12 cellular contexts compared by ENCODE assay signal in the genomic region with DNA sequence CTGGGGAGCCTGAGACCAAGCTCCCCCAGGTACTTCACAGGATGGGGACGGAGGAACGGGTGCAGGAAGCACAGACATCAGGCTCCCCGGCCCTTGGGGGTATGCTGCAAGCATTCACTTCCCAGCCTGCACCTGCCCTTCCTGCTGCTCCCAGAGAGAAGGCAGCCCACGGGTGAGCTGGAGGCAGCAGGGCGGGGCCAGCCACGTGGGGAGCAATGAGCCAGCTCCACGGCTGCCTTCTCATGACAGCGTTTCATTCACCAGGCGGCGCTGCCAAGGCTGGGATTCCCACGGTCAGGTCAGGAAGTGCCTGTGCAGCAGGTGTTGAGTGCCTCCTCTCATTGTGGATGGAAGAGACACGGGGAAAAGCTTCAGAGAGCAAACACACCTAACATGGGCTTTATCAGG. TPM values are rescaled to one million over a fixed set of nuclear protein-coding genes. Genes with fewer than 3 reads are reported as not detected.
DNase-seq lines count a peak whose midpoint lies in the region; ATAC-seq and TF ChIP-seq lines count a peak whose summit lies in the region.
"Had no signal": no experiment of that assay in that cellular context is flagged by ENCODE, and none has a peak within 500 bp of the region (broad histone marks: within the 10 kb centered on the region; RNA-seq: fewer than 3 reads in every experiment).

No MANE protein-coding gene starts in this region.

- intact Hi-C loops in right cardiac atrium (cut with DNase I): no loop called here

- TF ChIP-seq CTCF in right atrium auricular region (IDR thresholded peaks at IDR 0.05) (no peak), upper lobe of left lung (IDR thresholded peaks at IDR 0.05) (peak in 1 of 6 experiments; percentile 15), glutamatergic neuron (IDR thresholded peaks at IDR 0.05; ENCODE audit: partially characterized antibody, unreplicated experiment) (no peak)

- ATAC-seq in right cardiac atrium (peak in 1 of 2 donors; percentile 2), upper lobe of left lung (ENCODE audit: low FRiP score in 2 of 2) (no peak)

- 59% methylated on average over 12 of the region's 12 CpGs for WGBS in right cardiac atrium
- 58 to 90% methylated on average over 2 to 12 of the region's 12 CpGs for WGBS in upper lobe of left lung, 2 donors

- H3K9me3 ChIP-seq in right cardiac atrium (ENCODE audit: control insufficient read depth, low read length) (no peaks in the 10 kb centered on the region), right atrium auricular region (peaks cover 0 to 2% of the 10 kb centered on the region in 2 donors), upper lobe of left lung (no peaks in the 10 kb centered on the region)

- H3K36me3 Mint-ChIP-seq in glutamatergic neuron (ENCODE audit: unreplicated experiment): peaks cover 9% of the 10 kb centered on the region

- H3K4me3 ChIP-seq in right cardiac atrium (ENCODE audit: low read length): no peak overlapping the region
- H3K4me3 ChIP-seq in right atrium auricular region: no peak overlapping the region
- H3K4me3 ChIP-seq in upper lobe of left lung: no peak overlapping the region

- peak in 2 of 3 donors; percentile 28 to 70 for DNase-seq in right cardiac atrium
- no peak for DNase-seq in right atrium auricular region (ENCODE audit: low spot score)
- DNase-seq in SW480 (ENCODE audit: low spot score): peak; percentile 67
- DNase-seq in kidney tubule cell (ENCODE audit: low spot score): peak; percentile 68
- DNase-seq in upper lobe of left lung: peak; percentile 61 to 81
- DNase-seq in GDM1 (lab: John Stamatoyannopoulos, UW): no peak
- no peak for DNase-seq in glutamatergic neuron
- no peak for DNase-seq in KG1 (lab: John Stamatoyannopoulos, UW)
- DNase-seq: CD4-positive, CD25-positive, alpha-beta regulatory T cell; NCI-H146 had no signal

- no peak for TF ChIP-seq EP300 in upper lobe of left lung (IDR thresholded peaks at IDR 0.05)

- peaks cover 9% of the 10 kb centered on the region for H3K27me3 Mint-ChIP-seq in glutamatergic neuron (ENCODE audit: unreplicated experiment)
- H3K27me3 Mint-ChIP-seq: CD4-positive, CD25-positive, alpha-beta regulatory T cell had no signal

- peaks cover 32% of the 10 kb centered on the region for H3K4me1 Mint-ChIP-seq in glutamatergic neuron (ENCODE audit: low read depth, unreplicated experiment)

- H3K4me1 ChIP-seq in right cardiac atrium (ENCODE audit: control insufficient read depth, insufficient read depth, low read length): peaks cover 6% of the 10 kb centered on the region
- peaks cover 0 to 51% of the 10 kb centered on the region in 2 donors for H3K4me1 ChIP-seq in right atrium auricular region
- H3K4me1 ChIP-seq in upper lobe of left lung: peaks cover 18 to 42% (median 29%) of the 10 kb centered on the region in 4 donors

- H3K27ac Mint-ChIP-seq in glutamatergic neuron (ENCODE audit: unreplicated experiment): no peak overlapping the region

- no peak for TF ChIP-seq POLR2A in upper lobe of left lung (IDR thresholded peaks at IDR 0.05)

- H3K27me3 ChIP-seq in right cardiac atrium (ENCODE audit: control insufficient read depth, insufficient read depth) (no peaks in the 10 kb centered on the region), right atrium auricular region (no peaks in the 10 kb centered on the region), upper lobe of left lung (no peaks in the 10 kb centered on the region)

- H3K4me3 Mint-ChIP-seq in glutamatergic neuron (ENCODE audit: unreplicated experiment): no peak overlapping the region

- H3K36me3 ChIP-seq in right atrium auricular region (peaks cover 9% of the 10 kb centered on the region), upper lobe of left lung (peaks cover under 1 to 30% (median 11%) of the 10 kb centered on the region in 4 donors)

- no peak overlapping the region for H3K27ac ChIP-seq in right cardiac atrium (ENCODE audit: low read length)
- no peak overlapping the region for H3K27ac ChIP-seq in right atrium auricular region
- H3K27ac ChIP-seq in upper lobe of left lung: peak overlapping the region in 2 of 4 donors; percentile 32 to 71
- H3K27ac ChIP-seq: VCaP had no signal

- H3K9me3 Mint-ChIP-seq in glutamatergic neuron (ENCODE audit: unreplicated experiment): peaks cover 3% of the 10 kb centered on the region

RNA-seq across cellular contexts. Expression of a gene that starts 14.5 kb away (rescaled TPM):
- 1 to 10 TPM in 1 of 4 donors, under 1 TPM in 2, not detected in 1; 0.57 to 2.1 (median 0.74) TPM for total RNA-seq in right cardiac atrium
- polyA plus RNA-seq in right cardiac atrium: 2.0 TPM
- 1 to 10 TPM; 1.8 to 2.6 TPM for total RNA-seq in right atrium auricular region
- total RNA-seq in upper lobe of left lung: 10 to 100 TPM in 4 of 6 donors, 1 to 10 TPM in 1, not detected in 1; 8.6 to 38.9 (median 21.0) TPM
- total RNA-seq in glutamatergic neuron (ENCODE audit: unreplicated experiment): 1.2 TPM
- polyA plus RNA-seq: neural cell had no signal

RNA-seq across cellular contexts. Expression of a gene that starts 48.4 kb away (rescaled TPM):
- 100 to 1,000 TPM; 147 to 188 (median 159) TPM for total RNA-seq in right cardiac atrium
- 132 TPM for polyA plus RNA-seq in right cardiac atrium
- 100 to 1,000 TPM in 1 of 2 donors, 10 to 100 TPM in 1; 79.2 to 128 TPM for total RNA-seq in right atrium auricular region
- total RNA-seq in upper lobe of left lung: 100 to 1,000 TPM in 3 of 6 donors, 10 to 100 TPM in 3; 81.1 to 194 (median 103) TPM
- total RNA-seq in glutamatergic neuron (ENCODE audit: unreplicated experiment): 209 TPM

RNA-seq across cellular contexts. Expression of a gene that starts 58.1 kb away (rescaled TPM):
- 10 to 100 TPM; 16.1 to 26.3 (median 21.4) TPM for total RNA-seq in right cardiac atrium
- 27.6 TPM for polyA plus RNA-seq in right cardiac atrium
- 10 to 100 TPM; 17.2 to 28.7 TPM for total RNA-seq in right atrium auricular region
- total RNA-seq in upper lobe of left lung: 10 to 100 TPM; 23.4 to 71.9 (median 33.6) TPM
- 391 TPM for total RNA-seq in glutamatergic neuron (ENCODE audit: unreplicated experiment)

Comparison
In these comparisons a context has a peak if more than half of its experiments do, and no peak if none do; other contexts are left out.
1. DNase-seq: peak in right cardiac atrium (2 of 3), SW480 (single experiment), kidney tubule cell (single experiment) and upper lobe of left lung (2 of 2); none in right atrium auricular region (single experiment), GDM1 (single experiment), glutamatergic neuron (single experiment) and KG1 (single experiment).